Comparison of ENCODE assay signal across 22 cellular contexts in genomic region chr4:16150716-16151115, GRCh38.
"Had no signal": no experiment of that assay in that cellular context is flagged by ENCODE, and none has a peak within 500 bp of the region (broad histone marks: within the 10 kb centered on the region; RNA-seq: fewer than 3 reads in every experiment).

No MANE protein-coding gene starts in this region.

- H3K4me3 ChIP-seq: coronary artery, dorsolateral prefrontal cortex, gastroesophageal sphincter, left lung, lower lobe of right lung, neural progenitor cell, pancreas, stomach, thoracic aorta, transverse colon had no signal

- ATAC-seq: esophagus mucosa; gastroesophageal sphincter; left lung; lower lobe of right lung; natural killer cell treated with Interleukin-12 subunit alpha and Interleukin-12 subunit beta and Interleukin-15 and Interleukin-18, amount 100 ng/mL, for 72 hours; pancreas; right cardiac atrium had no signal

- H3K9me3 ChIP-seq: pancreas, thoracic aorta had no signal

- H3K36me3 ChIP-seq: gastroesophageal sphincter, left lung, lower lobe of right lung, neural progenitor cell, pancreas, stomach, thoracic aorta, transverse colon had no signal

- H3K9ac ChIP-seq: neural progenitor cell had no signal

- H2AFZ ChIP-seq: neural progenitor cell had no signal

- H3K27ac ChIP-seq: coronary artery, dorsolateral prefrontal cortex, gastroesophageal sphincter, left lung, lower lobe of right lung, neural progenitor cell, pancreas, stomach, thoracic aorta, transverse colon had no signal

- H3K27me3 ChIP-seq: dorsolateral prefrontal cortex, gastroesophageal sphincter, left lung, neural progenitor cell, pancreas, stomach, transverse colon had no signal

- H3K4me2 ChIP-seq: neural progenitor cell had no signal

- DNase-seq: dorsolateral prefrontal cortex; effector CD8-positive, alpha-beta T cell; foreskin fibroblast; glutamatergic neuron; islet precursor cell; left lung; lower lobe of right lung; midbrain; nucleus accumbens; pancreas; right cardiac atrium; stimulated activated CD4-positive, alpha-beta T cell treated with anti-CD3 and anti-CD28 coated beads, Interleukin-12 subunit alpha, Interleukin-12 subunit beta, amount 100 ng/mL, for 4 hours; stimulated activated naive CD4-positive, alpha-beta T cell; stomach; substantia nigra; transverse colon had no signal

- H3K4me1 ChIP-seq: left lung, lower lobe of right lung, pancreas had no signal
